Comparison of ENCODE assay signal across 7 cellular contexts in genomic region chr4:663438-664428, GRCh38. TPM values are rescaled to one million over a fixed set of nuclear protein-coding genes. Genes with fewer than 3 reads are reported as not detected.
DNase-seq lines count a peak whose midpoint lies in the region; ATAC-seq lines count a peak whose summit lies in the region.
"Had no signal": no experiment of that assay in that cellular context is flagged by ENCODE, and none has a peak within 500 bp of the region (broad histone marks: within the 10 kb centered on the region; RNA-seq: fewer than 3 reads in every experiment).

No MANE protein-coding gene starts in this region.

- H3K9me3 ChIP-seq in ES-I3 (ENCODE audit: control insufficient read depth, insufficient read depth, low read length) (no peaks in the 10 kb centered on the region), iPS DF 6.9 (ENCODE audit: control insufficient read depth, insufficient read depth, low read length) (no peaks in the 10 kb centered on the region)

- ATAC-seq in HG03280 (IDR thresholded peaks at IDR 0.05; ENCODE audit: unreplicated experiment) (peak; percentile 62), HG03025 (IDR thresholded peaks at IDR 0.05; ENCODE audit: low FRiP score, unreplicated experiment) (no peak)
- ATAC-seq in activated CD8-positive, alpha-beta memory T cell treated with anti-CD3 and anti-CD28 coated beads, Interleukin-2, amount 10 ng/mL, durations not matched to agents 7 days and 5 days: peak; percentile 90

- H3K4me1 Mint-ChIP-seq in activated CD8-positive, alpha-beta memory T cell treated with anti-CD3 and anti-CD28 coated beads, Interleukin-2, amount 10 ng/mL, durations not matched to agents 7 days and 5 days: peaks cover 9% of the 10 kb centered on the region

- H3K27ac ChIP-seq in iPS DF 6.9 (ENCODE audit: low read length): no peak overlapping the region

- CTCF ChIA-PET in activated CD8-positive, alpha-beta memory T cell treated with anti-CD3 and anti-CD28 coated beads, Interleukin-2, amount 10 ng/mL, durations not matched to agents 7 days and 5 days (lab: Charles Lee): interaction anchor here (0.5 to 2.9 kb wide), 8 partner anchors 10 to 421 kb away, joined by 3 to 21 read pairs (median 4); partner anchors contain the start of genes ATP5ME and MYL5

- DNase-seq in activated CD8-positive, alpha-beta memory T cell treated with anti-CD3 and anti-CD28 coated beads, Interleukin-2, amount 10 ng/mL, durations not matched to agents 7 days and 5 days: peak; percentile 86
- DNase-seq in iPS DF 6.9 (ENCODE audit: low read depth, low spot score): no peak
- DNase-seq in stimulated activated CD8-positive, alpha-beta memory T cell treated with anti-CD3 and anti-CD28 coated beads, Interleukin-15, amount 100 ng/mL, for 1 hour (ENCODE audit: low read depth): peak; percentile 51

- no peaks in the 10 kb centered on the region; the same call in 1 of the 2 replicates for H3K27me3 ChIP-seq in iPS DF 6.9 (ENCODE audit: control insufficient read depth, insufficient read depth, low read length)

- no peaks in the 10 kb centered on the region for H3K36me3 ChIP-seq in ES-I3 (ENCODE audit: insufficient read depth, low read length)
- no peaks in the 10 kb centered on the region for H3K36me3 ChIP-seq in iPS DF 6.9 (ENCODE audit: control insufficient read depth, insufficient read depth, low read length)

- H3K4me1 ChIP-seq in ES-I3 (ENCODE audit: insufficient read depth, low read length) (no peaks in the 10 kb centered on the region), iPS DF 6.9 (ENCODE audit: control insufficient read depth, insufficient read depth, low read length) (no peaks in the 10 kb centered on the region; the same call in 1 of the 2 replicates)

- no CpG with 5 or more reads among the region's 80 CpGs for WGBS in iPS DF 6.9 (ENCODE audit: insufficient coverage, insufficient read length)

- no peaks in the 10 kb centered on the region for H3K27me3 Mint-ChIP-seq in activated CD8-positive, alpha-beta memory T cell treated with anti-CD3 and anti-CD28 coated beads, Interleukin-2, amount 10 ng/mL, durations not matched to agents 7 days and 5 days

- peak overlapping the region; percentile 73 for H3K9ac ChIP-seq in ES-I3 (ENCODE audit: low read depth, low read length)

- H3K4me3 Mint-ChIP-seq in activated CD8-positive, alpha-beta memory T cell treated with anti-CD3 and anti-CD28 coated beads, Interleukin-2, amount 10 ng/mL, durations not matched to agents 7 days and 5 days: peak overlapping the region; percentile 79

- peaks cover 5% of the 10 kb centered on the region for H3K9me3 Mint-ChIP-seq in activated CD8-positive, alpha-beta memory T cell treated with anti-CD3 and anti-CD28 coated beads, Interleukin-2, amount 10 ng/mL, durations not matched to agents 7 days and 5 days (ENCODE audit: low read depth)

- H3K36me3 Mint-ChIP-seq in activated CD8-positive, alpha-beta memory T cell treated with anti-CD3 and anti-CD28 coated beads, Interleukin-2, amount 10 ng/mL, durations not matched to agents 7 days and 5 days: peaks cover 17% of the 10 kb centered on the region

- peak overlapping the region; percentile 91 for H3K27ac Mint-ChIP-seq in activated CD8-positive, alpha-beta memory T cell treated with anti-CD3 and anti-CD28 coated beads, Interleukin-2, amount 10 ng/mL, durations not matched to agents 7 days and 5 days

- H3K4me3 ChIP-seq in iPS DF 6.9 (ENCODE audit: low read length): peak overlapping the region; percentile 54; the same call in 1 of the 2 replicates

RNA-seq across cellular contexts. Expression of gene ATP5ME, which starts 10.3 kb away (rescaled TPM):
- total RNA-seq in activated CD8-positive, alpha-beta memory T cell treated with anti-CD3 and anti-CD28 coated beads, Interleukin-2, amount 10 ng/mL, durations not matched to agents 7 days and 5 days: 100 to 1,000 TPM; 213 to 231 TPM

RNA-seq across cellular contexts. Expression of gene MYL5, which starts 10.6 kb away (rescaled TPM):
- total RNA-seq in activated CD8-positive, alpha-beta memory T cell treated with anti-CD3 and anti-CD28 coated beads, Interleukin-2, amount 10 ng/mL, durations not matched to agents 7 days and 5 days: 10 to 100 TPM; 14.3 to 19.8 TPM

RNA-seq across cellular contexts. Expression of gene SLC49A3, which starts 25.2 kb away (rescaled TPM):
- total RNA-seq in activated CD8-positive, alpha-beta memory T cell treated with anti-CD3 and anti-CD28 coated beads, Interleukin-2, amount 10 ng/mL, durations not matched to agents 7 days and 5 days: 1 to 10 TPM; 1.1 to 1.5 TPM
- total RNA-seq: RPMI7951 had no signal

RNA-seq across cellular contexts. Expression of gene PDE6B, which starts 38.4 kb away (rescaled TPM):
- total RNA-seq in activated CD8-positive, alpha-beta memory T cell treated with anti-CD3 and anti-CD28 coated beads, Interleukin-2, amount 10 ng/mL, durations not matched to agents 7 days and 5 days: 10 to 100 TPM; 10.0 to 14.6 TPM
- total RNA-seq: RPMI7951 had no signal

RNA-seq across cellular contexts. Expression of gene PCGF3, which starts 41.9 kb away (rescaled TPM):
- total RNA-seq in activated CD8-positive, alpha-beta memory T cell treated with anti-CD3 and anti-CD28 coated beads, Interleukin-2, amount 10 ng/mL, durations not matched to agents 7 days and 5 days: 10 to 100 TPM; 38.9 to 49.0 TPM
